34 cellular contexts compared by ENCODE assay signal in genomic region chr7:158315881-158316280, GRCh38.
"Had no signal": no experiment of that assay in that cellular context is flagged by ENCODE, and none has a peak within 500 bp of the region (broad histone marks: within the 10 kb centered on the region; RNA-seq: fewer than 3 reads in every experiment).

No MANE protein-coding gene starts in this region.

- H2AFZ ChIP-seq: PC-9 had no signal

- H3K36me3 ChIP-seq: WERI-Rb-1 had no signal

- H3K27ac ChIP-seq: KMS-11, PC-9, RWPE1, WERI-Rb-1 had no signal

- H3K4me3 ChIP-seq: PC-9 had no signal

- ATAC-seq: activated CD8-positive, alpha-beta memory T cell treated with anti-CD3 and anti-CD28 coated beads, Interleukin-2, amount 10 ng/mL, durations not matched to agents 7 days and 5 days; activated naive CD8-positive, alpha-beta T cell treated with anti-CD3 and anti-CD28 coated beads, Interleukin-2, amount 50 U/mL, for 24 hours; Right ventricle myocardium inferior had no signal

- H3K27ac Mint-ChIP-seq: activated CD4-positive, alpha-beta memory T cell treated with anti-CD3 and anti-CD28 coated beads, Interleukin-2, amount 10 ng/mL, durations not matched to agents 7 days and 5 days; activated CD8-positive, alpha-beta memory T cell treated with anti-CD3 and anti-CD28 coated beads, Interleukin-2, amount 10 ng/mL, durations not matched to agents 7 days and 5 days; activated naive CD4-positive, alpha-beta T cell treated with anti-CD3 and anti-CD28 coated beads, Interleukin-2, amount 10 ng/mL, durations not matched to agents 7 days and 5 days; activated naive CD8-positive, alpha-beta T cell; activated naive CD8-positive, alpha-beta T cell treated with anti-CD3 and anti-CD28 coated beads, Interleukin-2, amount 50 U/mL, for 24 hours had no signal

- DNase-seq: activated CD4-positive, alpha-beta memory T cell treated with anti-CD3 and anti-CD28 coated beads, Interleukin-2, amount 10 ng/mL, durations not matched to agents 7 days and 5 days; activated CD4-positive, alpha-beta T cell treated with anti-CD3 and anti-CD28 coated beads for 1 hour; activated CD4-positive, alpha-beta T cell treated with anti-CD3 and anti-CD28 coated beads for 48 hours; activated CD4-positive, CD25-positive, alpha-beta regulatory T cell; activated CD8-positive, alpha-beta memory T cell treated with anti-CD3 and anti-CD28 coated beads for 24 hours; activated CD8-positive, alpha-beta memory T cell treated with anti-CD3 and anti-CD28 coated beads, Interleukin-2, amount 10 ng/mL, durations not matched to agents 7 days and 5 days; activated CD8-positive, alpha-beta memory T cell treated with anti-CD3 and anti-CD28 coated beads, Interleukin-2, amount 50 U/mL, for 48 hours; activated effector memory CD4-positive, alpha-beta T cell treated with Interleukin-2 at 50 U/mL for 16 hours; activated naive CD4-positive, alpha-beta T cell treated with anti-CD3 and anti-CD28 coated beads, Interleukin-2, amount 10 ng/mL, durations not matched to agents 7 days and 5 days; activated naive CD8-positive, alpha-beta T cell treated with anti-CD3 and anti-CD28 coated beads, Interleukin-2, amount 50 U/mL, for 24 hours; activated T-cell treated with anti-CD3 and anti-CD28 coated beads, Interleukin-2, amount 50 U/mL, for 48 hours; anterior cingulate cortex; central memory CD4-positive, alpha-beta T cell; MM.1S; MV-4-11; NCI-H1092; NCI-H1436 treated with DMSO at 0.1 percent for 48 hours; NCI-H1694 treated with DMSO at 0.1 percent for 48 hours; NCI-H2029; NCI-H2107; NCI-H2171; NCI-H510A; NCI-H526; NCI-H748 treated with DMSO at 0.1 percent for 48 hours; NK-92 treated with Interleukin-12 subunit alpha and Interleukin-12 subunit beta, amount 100 ng/mL, for 24 hours; PC-9; SW 1271; T1000; WERI-Rb-1 had no signal

- H3K4me1 Mint-ChIP-seq: activated CD4-positive, alpha-beta memory T cell treated with anti-CD3 and anti-CD28 coated beads, Interleukin-2, amount 10 ng/mL, durations not matched to agents 7 days and 5 days; activated CD8-positive, alpha-beta memory T cell treated with anti-CD3 and anti-CD28 coated beads, Interleukin-2, amount 10 ng/mL, durations not matched to agents 7 days and 5 days; activated naive CD4-positive, alpha-beta T cell treated with anti-CD3 and anti-CD28 coated beads, Interleukin-2, amount 10 ng/mL, durations not matched to agents 7 days and 5 days; activated naive CD8-positive, alpha-beta T cell treated with anti-CD3 and anti-CD28 coated beads, Interleukin-2, amount 50 U/mL, for 24 hours had no signal

- H3K27me3 Mint-ChIP-seq: activated CD4-positive, alpha-beta memory T cell treated with anti-CD3 and anti-CD28 coated beads, Interleukin-2, amount 10 ng/mL, durations not matched to agents 7 days and 5 days; activated CD8-positive, alpha-beta memory T cell treated with anti-CD3 and anti-CD28 coated beads, Interleukin-2, amount 10 ng/mL, durations not matched to agents 7 days and 5 days had no signal

- H3K36me3 Mint-ChIP-seq: activated naive CD4-positive, alpha-beta T cell treated with anti-CD3 and anti-CD28 coated beads, Interleukin-2, amount 10 ng/mL, durations not matched to agents 7 days and 5 days; activated naive CD8-positive, alpha-beta T cell had no signal

- H3K4me2 ChIP-seq: KMS-11, PC-9 had no signal

- H3K4me3 Mint-ChIP-seq: activated CD4-positive, alpha-beta memory T cell treated with anti-CD3 and anti-CD28 coated beads, Interleukin-2, amount 10 ng/mL, durations not matched to agents 7 days and 5 days; activated CD8-positive, alpha-beta memory T cell treated with anti-CD3 and anti-CD28 coated beads, Interleukin-2, amount 10 ng/mL, durations not matched to agents 7 days and 5 days; activated naive CD4-positive, alpha-beta T cell treated with anti-CD3 and anti-CD28 coated beads, Interleukin-2, amount 10 ng/mL, durations not matched to agents 7 days and 5 days; activated naive CD8-positive, alpha-beta T cell; activated naive CD8-positive, alpha-beta T cell treated with anti-CD3 and anti-CD28 coated beads, Interleukin-2, amount 50 U/mL, for 24 hours; brain had no signal
